Comparison of ENCODE assay signal across 29 cellular contexts in the genomic region with DNA sequence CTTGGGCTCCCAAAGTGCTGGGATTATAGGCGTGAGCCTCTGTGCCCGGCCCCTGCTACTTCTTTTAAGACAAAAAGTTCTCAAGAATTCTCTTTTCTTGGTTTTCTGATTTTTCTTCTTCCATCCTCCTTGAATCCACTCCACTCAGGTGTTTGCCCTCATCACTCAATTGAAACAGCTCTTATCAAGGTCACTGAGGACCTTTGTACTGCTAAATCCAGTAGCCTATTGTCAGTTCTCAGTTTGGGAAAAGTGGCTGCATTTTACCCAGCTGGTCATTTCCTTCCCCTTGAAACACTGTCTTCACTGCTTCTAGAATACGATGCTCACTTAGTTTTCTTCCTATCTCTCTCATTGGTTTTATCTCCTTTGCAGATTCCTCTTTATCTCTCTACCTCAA.
"Had no signal": no experiment of that assay in that cellular context is flagged by ENCODE, and none has a peak within 500 bp of the region (broad histone marks: within the 10 kb centered on the region; RNA-seq: fewer than 3 reads in every experiment).

No MANE protein-coding gene starts in this region.

- H3K4me3 Mint-ChIP-seq: activated CD4-positive, alpha-beta memory T cell treated with anti-CD3 and anti-CD28 coated beads, Interleukin-2, amount 10 ng/mL, durations not matched to agents 7 days and 5 days; activated CD8-positive, alpha-beta memory T cell treated with anti-CD3 and anti-CD28 coated beads, Interleukin-2, amount 10 ng/mL, durations not matched to agents 7 days and 5 days; activated naive CD4-positive, alpha-beta T cell treated with anti-CD3 and anti-CD28 coated beads, Interleukin-2, amount 10 ng/mL, durations not matched to agents 7 days and 5 days; activated naive CD8-positive, alpha-beta T cell; activated naive CD8-positive, alpha-beta T cell treated with anti-CD3 and anti-CD28 coated beads, Interleukin-2, amount 50 U/mL, for 24 hours; brain; T-helper 1 cell treated with Interleukin-12 subunit alpha and Interleukin-12 subunit beta and Interleukin-4 antibody, amounts not matched to agents 30 μg/mL and 1 μg/mL, for 36 hours; T-helper 2 cell treated with Interferon-gamma antibody and Interleukin-4, amounts not matched to agents 5 μg/mL and 100 μg/mL, for 36 hours had no signal

- H3K36me3 Mint-ChIP-seq: activated naive CD4-positive, alpha-beta T cell treated with anti-CD3 and anti-CD28 coated beads, Interleukin-2, amount 10 ng/mL, durations not matched to agents 7 days and 5 days; activated naive CD8-positive, alpha-beta T cell had no signal

- H3K9me3 Mint-ChIP-seq: activated CD4-positive, alpha-beta memory T cell treated with anti-CD3 and anti-CD28 coated beads, Interleukin-2, amount 10 ng/mL, durations not matched to agents 7 days and 5 days; activated naive CD4-positive, alpha-beta T cell treated with anti-CD3 and anti-CD28 coated beads, Interleukin-2, amount 10 ng/mL, durations not matched to agents 7 days and 5 days; activated naive CD8-positive, alpha-beta T cell treated with anti-CD3 and anti-CD28 coated beads, Interleukin-2, amount 50 U/mL, for 24 hours; T-helper 1 cell treated with Interleukin-12 subunit alpha and Interleukin-12 subunit beta and Interleukin-4 antibody, amounts not matched to agents 30 μg/mL and 1 μg/mL, for 36 hours; T-helper 2 cell treated with Interferon-gamma antibody and Interleukin-4, amounts not matched to agents 5 μg/mL and 100 μg/mL, for 36 hours had no signal

- H3K4me3 ChIP-seq: SJCRH30, SK-N-MC had no signal

- H3K9me3 ChIP-seq: SJCRH30 had no signal

- ATAC-seq: activated CD8-positive, alpha-beta memory T cell treated with anti-CD3 and anti-CD28 coated beads, Interleukin-2, amount 10 ng/mL, durations not matched to agents 7 days and 5 days; activated naive CD8-positive, alpha-beta T cell treated with anti-CD3 and anti-CD28 coated beads, Interleukin-2, amount 50 U/mL, for 24 hours; PC-3 had no signal

- H3K4me1 ChIP-seq: SJCRH30 had no signal

- H3K27ac Mint-ChIP-seq: activated CD4-positive, alpha-beta memory T cell treated with anti-CD3 and anti-CD28 coated beads, Interleukin-2, amount 10 ng/mL, durations not matched to agents 7 days and 5 days; activated CD8-positive, alpha-beta memory T cell treated with anti-CD3 and anti-CD28 coated beads, Interleukin-2, amount 10 ng/mL, durations not matched to agents 7 days and 5 days; activated naive CD4-positive, alpha-beta T cell treated with anti-CD3 and anti-CD28 coated beads, Interleukin-2, amount 10 ng/mL, durations not matched to agents 7 days and 5 days; activated naive CD8-positive, alpha-beta T cell; activated naive CD8-positive, alpha-beta T cell treated with anti-CD3 and anti-CD28 coated beads, Interleukin-2, amount 50 U/mL, for 24 hours; brain; T-helper 1 cell treated with Interleukin-12 subunit alpha and Interleukin-12 subunit beta and Interleukin-4 antibody, amounts not matched to agents 30 μg/mL and 1 μg/mL, for 36 hours; T-helper 2 cell treated with Interferon-gamma antibody and Interleukin-4, amounts not matched to agents 5 μg/mL and 100 μg/mL, for 36 hours had no signal

- H3K36me3 ChIP-seq: SJCRH30, WERI-Rb-1 had no signal

- H3K27me3 Mint-ChIP-seq: activated CD4-positive, alpha-beta memory T cell treated with anti-CD3 and anti-CD28 coated beads, Interleukin-2, amount 10 ng/mL, durations not matched to agents 7 days and 5 days; activated CD8-positive, alpha-beta memory T cell treated with anti-CD3 and anti-CD28 coated beads, Interleukin-2, amount 10 ng/mL, durations not matched to agents 7 days and 5 days; activated naive CD4-positive, alpha-beta T cell treated with anti-CD3 and anti-CD28 coated beads, Interleukin-2, amount 10 ng/mL, durations not matched to agents 7 days and 5 days; activated naive CD8-positive, alpha-beta T cell; activated naive CD8-positive, alpha-beta T cell treated with anti-CD3 and anti-CD28 coated beads, Interleukin-2, amount 50 U/mL, for 24 hours; brain had no signal

- H3K27ac ChIP-seq: SJCRH30, SK-N-MC, WERI-Rb-1 had no signal

- DNase-seq: activated CD4-positive, alpha-beta memory T cell treated with anti-CD3 and anti-CD28 coated beads, Interleukin-2, amount 10 ng/mL, durations not matched to agents 7 days and 5 days; activated CD4-positive, alpha-beta T cell treated with anti-CD3 and anti-CD28 coated beads for 1 hour; activated CD4-positive, alpha-beta T cell treated with anti-CD3 and anti-CD28 coated beads for 48 hours; activated CD4-positive, CD25-positive, alpha-beta regulatory T cell; activated CD8-positive, alpha-beta memory T cell treated with anti-CD3 and anti-CD28 coated beads for 24 hours; activated CD8-positive, alpha-beta memory T cell treated with anti-CD3 and anti-CD28 coated beads, Interleukin-2, amount 10 ng/mL, durations not matched to agents 7 days and 5 days; activated CD8-positive, alpha-beta memory T cell treated with anti-CD3 and anti-CD28 coated beads, Interleukin-2, amount 50 U/mL, for 48 hours; activated effector memory CD4-positive, alpha-beta T cell treated with Interleukin-2 at 50 U/mL for 16 hours; activated naive CD4-positive, alpha-beta T cell treated with anti-CD3 and anti-CD28 coated beads, Interleukin-2, amount 10 ng/mL, durations not matched to agents 7 days and 5 days; activated naive CD8-positive, alpha-beta T cell treated with anti-CD3 and anti-CD28 coated beads, Interleukin-2, amount 50 U/mL, for 24 hours; anterior cingulate cortex; central memory CD4-positive, alpha-beta T cell; NCI-H1105; NCI-H1417 treated with DMSO at 0.1 percent for 48 hours; NCI-H1930; NCI-H2081 treated with DMSO at 0.1 percent for 48 hours; NCI-H226; NCI-H446 treated with DMSO at 0.1 percent for 48 hours; NCI-H524 treated with DMSO at 0.1 percent for 48 hours; PC-3; SHP77; SJCRH30; WERI-Rb-1 had no signal

- FAIRE-seq: TTC549 had no signal

- H3K27me3 ChIP-seq: SJCRH30 had no signal
